Comparison of ENCODE assay signal across 31 cellular contexts in the genomic region with DNA sequence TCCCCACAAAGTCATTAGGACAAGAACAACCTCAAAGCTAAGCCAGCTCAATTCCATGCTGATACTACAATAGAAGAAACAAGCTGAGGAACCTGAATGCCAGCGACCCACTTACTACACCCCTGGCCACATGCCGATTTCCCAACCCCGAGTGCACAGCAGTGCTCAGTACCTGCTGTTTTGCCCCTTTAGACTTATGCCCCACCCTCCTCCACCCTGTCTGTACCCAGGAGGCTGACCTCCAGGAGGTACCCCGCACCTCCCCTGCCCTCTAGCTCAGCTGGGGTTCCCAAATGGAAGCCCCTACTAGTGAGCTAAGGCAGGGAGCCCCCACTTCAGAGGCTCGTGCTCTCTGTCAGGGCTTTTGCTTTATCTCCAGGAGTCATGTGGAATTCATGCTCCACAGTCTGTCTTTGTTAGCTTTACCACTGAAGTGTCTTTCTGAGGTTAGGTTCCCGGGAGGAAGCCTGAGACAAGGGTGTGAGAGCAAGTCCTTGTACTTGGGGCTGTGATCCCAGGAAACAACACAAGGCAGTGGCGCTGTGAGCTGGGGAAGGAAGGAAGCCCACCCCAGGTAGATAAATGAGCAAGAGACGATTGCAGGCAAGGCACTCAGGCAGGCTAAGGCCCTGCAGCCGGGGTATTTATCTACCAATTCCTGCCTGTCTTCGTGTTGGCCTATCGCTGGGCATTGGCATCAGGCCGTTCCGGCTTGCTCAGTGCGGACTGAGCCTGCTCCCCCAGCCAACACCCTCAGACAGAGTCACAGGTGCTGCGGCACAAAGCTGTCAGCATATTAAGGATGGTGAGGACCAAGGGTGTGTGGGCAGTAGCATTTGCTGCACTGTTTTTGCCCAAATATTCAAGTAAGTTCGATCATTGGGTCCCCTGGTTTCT.
DNase-seq lines count a peak whose midpoint lies in the region; ATAC-seq and TF ChIP-seq lines count a peak whose summit lies in the region.
"Had no signal": no experiment of that assay in that cellular context is flagged by ENCODE, and none has a peak within 500 bp of the region (broad histone marks: within the 10 kb centered on the region; RNA-seq: fewer than 3 reads in every experiment).

No MANE protein-coding gene starts in this region.

- no peak overlapping the region for H3K4me3 Mint-ChIP-seq in neural progenitor cell
- H3K4me3 Mint-ChIP-seq: activated naive CD8-positive, alpha-beta T cell treated with anti-CD3 and anti-CD28 coated beads, Interleukin-2, amount 50 U/mL, for 24 hours; naive thymus-derived CD8-positive, alpha-beta T cell had no signal

- no peaks in the 10 kb centered on the region for H3K27me3 Mint-ChIP-seq in neural progenitor cell (ENCODE audit: insufficient read depth, low read depth)
- H3K27me3 Mint-ChIP-seq: activated naive CD8-positive, alpha-beta T cell treated with anti-CD3 and anti-CD28 coated beads, Interleukin-2, amount 50 U/mL, for 24 hours had no signal

- H3K36me3 Mint-ChIP-seq in neural progenitor cell, result no peaks in the 10 kb centered on the region
- H3K36me3 Mint-ChIP-seq: naive thymus-derived CD8-positive, alpha-beta T cell had no signal

- POLR2A ChIA-PET in GM10248 (lab: Yijun Ruan, JAX), result no interaction called here

- ATAC-seq in HG03045 (IDR thresholded peaks at IDR 0.05; ENCODE audit: unreplicated experiment) (no peak), GM19467 (IDR thresholded peaks at IDR 0.05; ENCODE audit: unreplicated experiment) (no peak)
- ATAC-seq: activated naive CD8-positive, alpha-beta T cell treated with anti-CD3 and anti-CD28 coated beads, Interleukin-2, amount 50 U/mL, for 24 hours; foreskin keratinocyte; naive thymus-derived CD8-positive, alpha-beta T cell; pancreas; right cardiac atrium; stimulated activated naive CD8-positive, alpha-beta T cell treated with anti-CD3 and anti-CD28 coated beads, Interleukin-15, Interleukin-2, amounts not matched to agents 100 U/mL and 50 U/mL, for 24 hours had no signal

- no peak overlapping the region for H3K9ac ChIP-seq in colonic mucosa (ENCODE audit: low read depth in 2 of 2, low read length in 2 of 2)
- no peak overlapping the region for H3K9ac ChIP-seq in neural progenitor cell
- no peak overlapping the region for H3K9ac ChIP-seq in smooth muscle cell (ENCODE audit: low read depth)
- H3K9ac ChIP-seq: GM23248 had no signal

- H3K9me3 Mint-ChIP-seq in neural progenitor cell, result no peaks in the 10 kb centered on the region
- H3K9me3 Mint-ChIP-seq: activated naive CD8-positive, alpha-beta T cell treated with anti-CD3 and anti-CD28 coated beads, Interleukin-2, amount 50 U/mL, for 24 hours; naive thymus-derived CD8-positive, alpha-beta T cell had no signal

- no peaks in the 10 kb centered on the region for H3K4me1 ChIP-seq in colonic mucosa
- H3K4me1 ChIP-seq in neural progenitor cell, result no peaks in the 10 kb centered on the region
- no peaks in the 10 kb centered on the region for H3K4me1 ChIP-seq in smooth muscle cell (ENCODE audit: low read depth)
- H3K4me1 ChIP-seq: foreskin keratinocyte, pancreas had no signal

- H3K27ac Mint-ChIP-seq in neural progenitor cell, result peak overlapping the region; percentile 87
- H3K27ac Mint-ChIP-seq: activated naive CD8-positive, alpha-beta T cell treated with anti-CD3 and anti-CD28 coated beads, Interleukin-2, amount 50 U/mL, for 24 hours; naive thymus-derived CD8-positive, alpha-beta T cell had no signal

- H3K27ac ChIP-seq in colonic mucosa, result no peak overlapping the region
- no peak overlapping the region for H3K27ac ChIP-seq in neural progenitor cell
- no peak overlapping the region for H3K27ac ChIP-seq in smooth muscle cell (ENCODE audit: low read depth)
- H3K27ac ChIP-seq: C4-2B, foreskin keratinocyte, GM23248, HL-60, pancreas, thoracic aorta had no signal

- peaks cover 7% of the 10 kb centered on the region for H3K4me1 Mint-ChIP-seq in neural progenitor cell
- H3K4me1 Mint-ChIP-seq: activated naive CD8-positive, alpha-beta T cell treated with anti-CD3 and anti-CD28 coated beads, Interleukin-2, amount 50 U/mL, for 24 hours; naive thymus-derived CD8-positive, alpha-beta T cell had no signal

- H3K9me3 ChIP-seq in colonic mucosa (no peaks in the 10 kb centered on the region), neural progenitor cell (ENCODE audit: low read depth) (no peaks in the 10 kb centered on the region), smooth muscle cell (replicated peaks; ENCODE audit: low read depth) (no peaks in the 10 kb centered on the region)
- H3K9me3 ChIP-seq: pancreas, thoracic aorta had no signal

- H3K4me2 ChIP-seq in neural progenitor cell, result no peak overlapping the region
- H3K4me2 ChIP-seq in smooth muscle cell, result no peak overlapping the region

- H3K36me3 ChIP-seq in colonic mucosa, result no peaks in the 10 kb centered on the region
- H3K36me3 ChIP-seq in neural progenitor cell, result no peaks in the 10 kb centered on the region
- H3K36me3 ChIP-seq in smooth muscle cell (ENCODE audit: low read depth), result no peaks in the 10 kb centered on the region
- H3K36me3 ChIP-seq: pancreas, thoracic aorta had no signal

- intact Hi-C loops in colonic mucosa (cut with DNase I), result loop anchor here (5.0 kb wide), 1 partner anchor 65 kb away; no protein-coding TSS in a partner anchor

- H2AFZ ChIP-seq in neural progenitor cell (replicated peaks) (no peak overlapping the region), smooth muscle cell (ENCODE audit: low read depth) (no peak overlapping the region)
- H2AFZ ChIP-seq: GM23248 had no signal

- DNase-seq in DMS79 (lab: John Stamatoyannopoulos, UW), result peak; percentile 80
- DNase-seq in GM10248 (ENCODE audit: extremely low spot score), result peak; percentile 7
- DNase-seq in colonic mucosa, result peak; percentile 15
- DNase-seq in neural progenitor cell (ENCODE audit: low spot score), result no peak
- no peak for DNase-seq in smooth muscle cell (lab: John Stamatoyannopoulos, UW; ENCODE audit: unreplicated experiment)
- no peak for DNase-seq in NCI-H1694 treated with DMSO at 0.1 percent for 48 hours (lab: John Stamatoyannopoulos, UW)
- DNase-seq: activated CD4-positive, alpha-beta T cell treated with anti-CD3 and anti-CD28 coated beads for 48 hours; activated gamma-delta T cell; activated naive CD8-positive, alpha-beta T cell treated with anti-CD3 and anti-CD28 coated beads, Interleukin-2, amount 50 U/mL, for 24 hours; Calu3; effector CD4-positive, alpha-beta T cell; erythroblast; foreskin keratinocyte; Karpas-422; midbrain; NCI-H1092 treated with DMSO at 0.1 percent for 48 hours; NCI-H1930; NCI-H345; NCI-H748 treated with DMSO at 0.1 percent for 48 hours; pancreas; RPMI8226; stimulated activated naive CD8-positive, alpha-beta T cell treated with anti-CD3 and anti-CD28 coated beads, Interleukin-15, Interleukin-2, amounts not matched to agents 100 U/mL and 50 U/mL, for 24 hours; T-helper 2 cell had no signal

- H3K79me2 ChIP-seq in neural progenitor cell (ENCODE audit: low read depth) (no peaks in the 10 kb centered on the region), smooth muscle cell (ENCODE audit: low read depth) (no peaks in the 10 kb centered on the region)

- H4K20me1 ChIP-seq in neural progenitor cell (ENCODE audit: low read depth) (no peaks in the 10 kb centered on the region), smooth muscle cell (ENCODE audit: low read depth) (no peaks in the 10 kb centered on the region)

- TF ChIP-seq CTCF in GM10248 (IDR thresholded peaks at IDR 0.05; ENCODE audit: control extremely low read depth, extremely low read depth, low read depth, missing control alignments) (no peak), colonic mucosa (IDR thresholded peaks at IDR 0.05) (no peak), neural progenitor cell (IDR thresholded peaks at IDR 0.05) (no peak), smooth muscle cell (IDR thresholded peaks at IDR 0.05; ENCODE audit: borderline replicate concordance, insufficient read depth, poor library complexity, severe bottlenecking) (no peak)

- H3K4me3 ChIP-seq in colonic mucosa, result no peak overlapping the region
- no peak overlapping the region for H3K4me3 ChIP-seq in neural progenitor cell
- no peak overlapping the region for H3K4me3 ChIP-seq in smooth muscle cell
- H3K4me3 ChIP-seq: GM23248, pancreas, thoracic aorta had no signal

- CTCF ChIA-PET in GM10248 (lab: Yijun Ruan, JAX), result interaction anchor here (1.2 to 6.7 kb wide), 9 partner anchors 8 to 819 kb away, joined by 3 to 59 read pairs (median 5); no protein-coding TSS in a partner anchor

- WGBS in smooth muscle cell (ENCODE audit: low lambda C conversion rate), result 92% methylated on average over 16 of the region's 16 CpGs

- no peaks in the 10 kb centered on the region for H3K27me3 ChIP-seq in colonic mucosa
- no peaks in the 10 kb centered on the region for H3K27me3 ChIP-seq in neural progenitor cell
- H3K27me3 ChIP-seq in smooth muscle cell (ENCODE audit: low read depth), result no peaks in the 10 kb centered on the region
- H3K27me3 ChIP-seq: pancreas had no signal

- H3F3A ChIP-seq in neural progenitor cell (ENCODE audit: low read depth) (no peaks in the 10 kb centered on the region), smooth muscle cell (ENCODE audit: low read depth) (no peaks in the 10 kb centered on the region)

Comparison
In these comparisons a context has a peak if more than half of its experiments do, and no peak if none do; other contexts are left out.
1. DNase-seq: peak in DMS79 (single experiment), GM10248 (single experiment) and colonic mucosa (single experiment); none in neural progenitor cell (single experiment), smooth muscle cell (single experiment) and NCI-H1694 treated with DMSO at 0.1 percent for 48 hours (single experiment).